ENCODE assay signal across 8 cellular contexts in the genomic region with DNA sequence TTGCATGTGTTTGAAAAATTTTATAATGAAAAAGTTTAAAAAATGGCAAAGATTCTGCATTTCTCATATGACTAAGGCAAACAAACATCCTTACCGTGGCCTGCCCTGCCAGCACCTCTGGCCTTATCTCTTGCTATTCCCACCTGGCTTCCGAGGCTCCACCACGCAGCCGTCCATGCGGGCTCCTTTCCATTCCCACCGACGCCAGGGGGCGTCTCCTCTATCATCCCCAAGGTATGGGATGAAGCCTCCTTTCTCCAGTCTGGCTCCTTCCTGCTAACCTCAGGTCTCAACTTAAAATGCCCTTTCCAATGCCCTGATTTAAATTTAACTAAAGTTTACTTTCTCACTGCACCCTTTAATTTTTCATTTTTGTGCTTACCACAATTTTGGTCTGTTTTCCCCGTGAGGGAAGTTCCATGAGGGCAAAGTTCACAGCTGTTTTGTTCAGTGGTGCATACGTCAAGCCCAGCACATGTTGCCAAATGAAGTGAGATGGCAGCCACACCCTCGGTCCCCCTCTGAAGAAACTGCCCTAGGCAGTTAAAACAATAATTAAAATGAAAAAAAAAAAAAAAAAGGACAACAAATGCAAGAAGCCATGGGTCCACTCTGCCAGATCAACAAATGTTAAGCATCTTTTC. TPM values are rescaled to one million over a fixed set of nuclear protein-coding genes. Genes with fewer than 3 reads are reported as not detected.
DNase-seq lines count a peak whose midpoint lies in the region; ATAC-seq and TF ChIP-seq lines count a peak whose summit lies in the region.

No MANE protein-coding gene starts in this region.

- POLR2A ChIA-PET in A673 (lab: Charles Lee; ENCODE audit: low non-redundant PET): no interaction called here

- TF ChIP-seq CTCF in A673 (conservative IDR thresholded peaks at IDR 0.05; ENCODE audit: low read depth, low read length) (peak; percentile 76), GM13977 (IDR thresholded peaks at IDR 0.05; ENCODE audit: extremely low read depth, insufficient read depth, missing control alignments) (peak; percentile 34), nephron (IDR thresholded peaks at IDR 0.05; ENCODE audit: unreplicated experiment in 3 of 3) (peak; percentile 45 to 64 (median 53))

- no peak overlapping the region for H3K27ac ChIP-seq in A673 (ENCODE audit: low read depth, low read length, poor library complexity, severe bottlenecking)

- H3K27ac Mint-ChIP-seq in nephron: no peak overlapping the region
- H3K27ac Mint-ChIP-seq in effector memory CD8-positive, alpha-beta T cell: no peak overlapping the region

- H3K4me1 ChIP-seq in A673 (ENCODE audit: insufficient read depth, low read length, poor library complexity, severe bottlenecking): no peaks in the 10 kb centered on the region

- no peaks in the 10 kb centered on the region for H3K36me3 ChIP-seq in A673 (ENCODE audit: insufficient read depth, low read length, poor library complexity, severe bottlenecking)

- CTCF ChIA-PET in A673 (lab: Charles Lee): no interaction called here

- H3K36me3 Mint-ChIP-seq in nephron (ENCODE audit: low read depth): peaks cover 5% of the 10 kb centered on the region
- peaks cover 2% of the 10 kb centered on the region for H3K36me3 Mint-ChIP-seq in effector memory CD8-positive, alpha-beta T cell (ENCODE audit: insufficient read depth)

- H3K9me3 ChIP-seq in A673 (ENCODE audit: low read depth, low read length, poor library complexity, severe bottlenecking): peaks cover 5% of the 10 kb centered on the region

- H3K4me1 Mint-ChIP-seq in nephron: no peaks in the 10 kb centered on the region
- H3K4me1 Mint-ChIP-seq in effector memory CD8-positive, alpha-beta T cell (ENCODE audit: low read depth in 2 of 2): no peaks in the 10 kb centered on the region

- in situ Hi-C loops in GM13977 (cut with MboI; ENCODE audit: low pct_unique_long_range_greater_than_20kb, low sequenced_read_pairs, unreplicated experiment): no loop called here

- peaks cover 17% of the 10 kb centered on the region for H3K9me3 Mint-ChIP-seq in nephron
- no peaks in the 10 kb centered on the region for H3K9me3 Mint-ChIP-seq in effector memory CD8-positive, alpha-beta T cell

- ATAC-seq in HG03521 (IDR thresholded peaks at IDR 0.05; ENCODE audit: unreplicated experiment): no peak
- ATAC-seq in effector memory CD8-positive, alpha-beta T cell (replicated peaks): no peak

- peaks cover 18% of the 10 kb centered on the region for H3K27me3 ChIP-seq in A673 (replicated peaks; ENCODE audit: insufficient read depth, low read depth, low read length, poor library complexity)

- intact Hi-C loops in A673 (cut with micrococcal nuclease; ENCODE audit: unreplicated experiment): loop anchor here (1.0 to 2.0 kb wide), 2 partner anchors 299 to 519 kb away; no protein-coding TSS in a partner anchor

- H3K4me3 ChIP-seq in A673 (ENCODE audit: low read depth, low read length, poor library complexity, severe bottlenecking): no peak overlapping the region

- peaks cover 30% of the 10 kb centered on the region for H3K27me3 Mint-ChIP-seq in nephron (ENCODE audit: low read depth)
- H3K27me3 Mint-ChIP-seq in effector memory CD8-positive, alpha-beta T cell: peaks cover 10 to 27% of the 10 kb centered on the region in 2 donors

- peak; percentile 64 for DNase-seq in A673 (ENCODE audit: low spot score)
- DNase-seq in GM13977 (ENCODE audit: low spot score): no peak
- peak; percentile 18 for DNase-seq in NOMO-1 treated with dmso at 0.1 percent for 144 hours (lab: John Stamatoyannopoulos, UW; ENCODE audit: unreplicated experiment)
- DNase-seq in dermis blood vessel endothelial cell: peak; percentile 14
- no peak for DNase-seq in EL
- DNase-seq in effector memory CD8-positive, alpha-beta T cell: no peak

- no TSS peak for BruUV-seq in A673 (replicated peaks; lab: Mats Ljungman, UMichigan)

- no peak overlapping the region for H3K4me3 Mint-ChIP-seq in nephron
- no peak overlapping the region for H3K4me3 Mint-ChIP-seq in effector memory CD8-positive, alpha-beta T cell

RNA-seq across cellular contexts. Expression of a gene that starts 13.3 kb away (rescaled TPM):
- 0.63 and 0.67 TPM in 2 replicates for total RNA-seq in A673 (2021)
- not detected in 2 replicates for total RNA-seq in dermis blood vessel endothelial cell

Comparison
In these comparisons a context has a peak if more than half of its experiments do, and no peak if none do; other contexts are left out.
1. DNase-seq: peak in A673 (single experiment), NOMO-1 treated with dmso at 0.1 percent for 144 hours (single experiment) and dermis blood vessel endothelial cell (single experiment); none in GM13977 (single experiment), EL (single experiment) and effector memory CD8-positive, alpha-beta T cell (0 of 3).
2. Peak in every context shown above with its lines, with median percentiles within 50 percentile points of each other: CTCF ChIP-seq.